Comparison of ENCODE assay signal across 8 cellular contexts in the genomic region with DNA sequence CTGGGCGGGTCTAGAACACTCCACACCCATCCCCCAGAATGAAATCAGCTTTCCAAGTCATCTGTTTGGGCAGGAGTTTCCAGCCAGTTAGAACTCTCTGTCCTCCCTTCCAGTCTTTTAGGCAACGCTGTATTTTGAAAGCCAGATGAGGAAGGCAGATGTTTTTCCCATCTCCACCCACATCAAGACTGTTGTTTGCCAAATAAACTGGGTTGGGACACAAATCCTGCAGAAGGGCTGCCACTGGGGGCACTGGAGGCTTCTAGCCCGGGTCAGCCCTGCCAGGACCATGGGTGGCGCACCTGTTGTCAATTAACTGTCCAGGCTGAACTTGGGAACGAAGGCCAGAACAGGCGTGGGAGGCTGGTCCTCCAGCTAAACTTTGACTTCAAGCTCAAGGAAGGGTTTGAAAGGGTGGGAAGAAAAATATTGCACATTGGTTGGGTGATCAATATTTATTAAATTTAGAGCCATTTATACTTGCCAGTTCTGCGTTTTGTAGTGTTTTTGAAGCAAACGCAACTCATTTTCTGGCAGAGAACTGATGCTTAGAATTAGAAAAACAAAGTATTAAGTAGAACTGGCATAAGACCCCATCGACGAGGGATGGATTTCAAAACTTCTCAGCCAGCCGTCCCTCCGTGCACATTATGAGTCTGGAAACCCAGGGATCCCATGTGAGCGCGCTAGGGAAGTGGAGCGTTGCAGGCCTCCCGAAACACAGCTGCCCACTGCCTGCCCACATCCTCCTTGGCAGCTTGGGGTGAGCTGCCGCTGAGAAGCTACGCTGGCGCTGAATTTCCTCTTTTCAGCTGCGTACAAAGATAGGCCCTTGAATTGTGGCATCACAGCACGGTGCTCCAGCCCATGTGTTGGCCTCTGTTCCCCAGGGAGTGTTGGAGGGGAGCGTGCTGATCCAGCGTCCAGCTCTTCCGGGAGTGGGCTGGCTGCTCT.
DNase-seq lines count a peak whose midpoint lies in the region; ATAC-seq, FAIRE-seq and TF ChIP-seq lines count a peak whose summit lies in the region.
"Had no signal": no experiment of that assay in that cellular context is flagged by ENCODE, and none has a peak within 500 bp of the region (broad histone marks: within the 10 kb centered on the region; RNA-seq: fewer than 3 reads in every experiment).

No MANE protein-coding gene starts in this region.

- FAIRE-seq in GM19239 (lab: Jason Lieb, UNC), result peak; percentile 90
- FAIRE-seq: keratinocyte had no signal

- WGBS in adrenal gland, 4 donors, result 68 to 80% (median 77%) methylated on average over 19 to 24 of the region's 24 CpGs
- 58% methylated on average over 12 of the region's 24 CpGs for WGBS in right lobe of liver (ENCODE audit: insufficient coverage, low coverage, low lambda C conversion rate, missing lambda C conversion rate)

- TF ChIP-seq CTCF in adrenal gland (IDR thresholded peaks at IDR 0.05) (no peak), right lobe of liver (IDR thresholded peaks at IDR 0.05) (peak in 1 of 4 donors; percentile 12), brain microvascular endothelial cell (IDR thresholded peaks at IDR 0.05; ENCODE audit: low read depth, low read length, missing control alignments) (no peak)

- ATAC-seq in HG03354 (IDR thresholded peaks at IDR 0.05; ENCODE audit: poor library complexity, severe bottlenecking, unreplicated experiment) (peak; percentile 43), right lobe of liver (peak; percentile 27 to 58 (median 48))

- H3K9me3 ChIP-seq in adrenal gland (replicated peaks in 1 of 3), result no peaks in the 10 kb centered on the region
- H3K9me3 ChIP-seq in right lobe of liver, result no peaks in the 10 kb centered on the region

- H3K27me3 ChIP-seq in adrenal gland (no peaks in the 10 kb centered on the region), right lobe of liver (no peaks in the 10 kb centered on the region), brain microvascular endothelial cell (replicated peaks) (no peaks in the 10 kb centered on the region)

- H3K4me3 ChIP-seq in adrenal gland (no peak overlapping the region), right lobe of liver (no peak overlapping the region), brain microvascular endothelial cell (ENCODE audit: low read depth, low read length) (no peak overlapping the region)

- H3K4me1 ChIP-seq in adrenal gland (replicated peaks in 1 of 2) (peaks cover 0 to 10% of the 10 kb centered on the region in 2 donors), right lobe of liver (no peaks in the 10 kb centered on the region)

- DNase-seq in GM19239 (ENCODE audit: insufficient read length, low spot score) (no peak), adrenal gland (peak; percentile 23 to 68 (median 53)), right lobe of liver (peak in 1 of 3 donors; percentile 41), kidney glomerular epithelial cell (lab: John Stamatoyannopoulos, UW) (no peak), brain microvascular endothelial cell (no peak)
- DNase-seq in activated T-cell treated with anti-CD3 and anti-CD28 coated beads, Interleukin-2, amount 50 U/mL, for 1 hour, result no peak

- in situ Hi-C loops in brain microvascular endothelial cell (cut with HindIII; ENCODE audit: low pct_ligation_motif_present, low sequenced_read_pairs), result no loop called here

- peak overlapping the region in 3 of 5 donors; percentile 26 to 70 (median 34) for H3K27ac ChIP-seq in adrenal gland
- H3K27ac ChIP-seq in right lobe of liver, result no peak overlapping the region
- H3K27ac ChIP-seq in brain microvascular endothelial cell, result no peak overlapping the region

- H3K36me3 ChIP-seq in adrenal gland (replicated peaks in 1 of 2) (no peaks in the 10 kb centered on the region), right lobe of liver (no peaks in the 10 kb centered on the region), brain microvascular endothelial cell (replicated peaks) (no peaks in the 10 kb centered on the region)

- intact Hi-C loops in adrenal gland (cut with DNase I) (no loop called here), right lobe of liver (cut with DNase I) (no loop called here)

- TF ChIP-seq POLR2A in adrenal gland (IDR thresholded peaks at IDR 0.05), result no peak
- no peak for TF ChIP-seq POLR2A in right lobe of liver (IDR thresholded peaks at IDR 0.05)

Comparison
In these comparisons a context has a peak if more than half of its experiments do, and no peak if none do; other contexts are left out.
1. DNase-seq: peak in adrenal gland (7 of 7); none in GM19239 (single experiment), kidney glomerular epithelial cell (single experiment), brain microvascular endothelial cell (single experiment) and activated T-cell treated with anti-CD3 and anti-CD28 coated beads, Interleukin-2, amount 50 U/mL, for 1 hour (single experiment).
2. H3K27ac ChIP-seq: peak in adrenal gland (3 of 5); none in right lobe of liver (0 of 3) and brain microvascular endothelial cell (single experiment).